20 cellular contexts compared by ENCODE assay signal in the genomic region with DNA sequence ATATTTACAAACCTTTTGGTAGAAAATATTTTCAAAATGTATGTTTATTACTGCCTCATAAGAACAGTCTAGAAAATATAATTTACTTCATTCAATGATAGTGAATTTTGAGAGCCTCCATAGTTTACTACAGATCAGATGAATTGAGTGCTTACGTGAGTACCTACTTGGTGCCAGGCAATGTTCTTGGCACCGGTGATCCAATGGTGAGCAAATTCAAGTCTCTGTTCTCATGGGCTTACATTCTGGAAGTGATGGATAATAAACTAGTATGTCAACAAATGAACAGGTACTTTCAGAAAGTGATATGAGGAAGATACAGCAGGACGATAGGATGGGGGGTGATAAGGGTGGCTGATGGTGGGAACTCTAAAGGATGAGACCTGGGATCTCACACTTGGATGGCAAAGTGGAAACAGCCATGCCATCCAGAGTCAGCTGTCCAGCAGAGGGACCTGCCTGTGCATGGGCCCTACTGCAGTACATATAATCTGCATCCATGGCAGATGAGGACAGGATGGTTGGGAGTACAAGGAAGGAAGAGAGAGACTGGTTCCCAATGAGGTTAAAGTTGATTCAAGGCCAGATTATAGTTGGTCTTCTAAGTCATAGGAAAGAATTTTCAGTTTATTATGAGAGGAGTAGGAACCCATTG.
DNase-seq lines count a peak whose midpoint lies in the region; ATAC-seq and TF ChIP-seq lines count a peak whose summit lies in the region.
"Had no signal": no experiment of that assay in that cellular context is flagged by ENCODE, and none has a peak within 500 bp of the region (broad histone marks: within the 10 kb centered on the region; RNA-seq: fewer than 3 reads in every experiment).

No MANE protein-coding gene starts in this region.

- TF ChIP-seq POLR2A in prostate gland (IDR thresholded peaks at IDR 0.05) (no peak), spleen (IDR thresholded peaks at IDR 0.05) (no peak)

- H3K4me3 Mint-ChIP-seq in CD4-positive, alpha-beta memory T cell = peak overlapping the region in 3 of 8 donors; percentile 36 to 55 (median 37)
- no peak overlapping the region for H3K4me3 Mint-ChIP-seq in dendritic cell treated with granulocyte-macrophage colony-stimulating factor and Interleukin-4, amounts not matched to agents 40 ng/mL and 50 ng/mL, for 4 days
- H3K4me3 Mint-ChIP-seq: activated naive CD8-positive, alpha-beta T cell treated with anti-CD3 and anti-CD28 coated beads, Interleukin-2, amount 10 ng/mL, durations not matched to agents 7 days and 5 days; WTC11 had no signal

- ATAC-seq in esophagus mucosa = no peak

- no peak for DNase-seq in CD4-positive, alpha-beta memory T cell
- DNase-seq in LNCaP clone FGC (ENCODE audit: low read depth) = no peak
- no peak for DNase-seq in prostate gland (ENCODE audit: low spot score)
- DNase-seq in mucosa of gallbladder (ENCODE audit: low spot score) = no peak
- no peak for DNase-seq in NCI-H446 (lab: John Stamatoyannopoulos, UW)
- no peak for DNase-seq in spleen
- DNase-seq: activated naive CD8-positive, alpha-beta T cell treated with anti-CD3 and anti-CD28 coated beads, Interleukin-2, amount 10 ng/mL, durations not matched to agents 7 days and 5 days; AML-193; heart right ventricle; islet precursor cell; NCI-H748 treated with DMSO at 0.1 percent for 48 hours; RPMI8226; stimulated activated CD4-positive, alpha-beta T cell treated with anti-CD3 and anti-CD28 coated beads, Interleukin-2, amount 100 ng/mL, for 48 hours; SW 1271 had no signal

- H3K27me3 ChIP-seq in CD4-positive, alpha-beta memory T cell (ENCODE audit: insufficient read depth, low read length) = no peaks in the 10 kb centered on the region
- H3K27me3 ChIP-seq in prostate gland (replicated peaks; ENCODE audit: insufficient read depth) (no peaks in the 10 kb centered on the region), spleen (replicated peaks in 1 of 7) (no peaks in the 10 kb centered on the region)
- H3K27me3 ChIP-seq: cardiac muscle cell, heart right ventricle had no signal

- no peak overlapping the region for H3K4me3 ChIP-seq in CD4-positive, alpha-beta memory T cell (ENCODE audit: low read length in 2 of 2)
- H3K4me3 ChIP-seq in LNCaP clone FGC (ENCODE audit: low read depth, low read length) (no peak overlapping the region), prostate gland (no peak overlapping the region), spleen (no peak overlapping the region)
- H3K4me3 ChIP-seq: cardiac muscle cell, thoracic aorta had no signal

- no peak overlapping the region for H3K27ac ChIP-seq in CD4-positive, alpha-beta memory T cell (ENCODE audit: low read depth, low read length)
- H3K27ac ChIP-seq in prostate gland (peak overlapping the region; percentile 48 to 51), spleen (no peak overlapping the region)
- H3K27ac ChIP-seq: cardiac muscle cell, thoracic aorta had no signal

- H3K4me1 Mint-ChIP-seq in CD4-positive, alpha-beta memory T cell = peaks cover 13 to 30% (median 23%) of the 10 kb centered on the region in 4 donors
- peaks cover 41% of the 10 kb centered on the region for H3K4me1 Mint-ChIP-seq in dendritic cell treated with granulocyte-macrophage colony-stimulating factor and Interleukin-4, amounts not matched to agents 40 ng/mL and 50 ng/mL, for 4 days (ENCODE audit: low read depth)

- no peaks in the 10 kb centered on the region for H3K9me3 ChIP-seq in CD4-positive, alpha-beta memory T cell (ENCODE audit: control insufficient read depth in 1 of 2, low read length in 2 of 2)
- H3K9me3 ChIP-seq in prostate gland (no peaks in the 10 kb centered on the region), spleen (no peaks in the 10 kb centered on the region)
- H3K9me3 ChIP-seq: heart right ventricle, thoracic aorta had no signal

- POLR2A ChIA-PET in CD4-positive, alpha-beta memory T cell (lab: Charles Lee; ENCODE audit: partially characterized antibody) = interaction anchor here (1.3 kb wide), 1 partner anchor 9 kb away, joined by 4 read pairs; no protein-coding TSS in a partner anchor

- H3K27ac Mint-ChIP-seq in CD4-positive, alpha-beta memory T cell = peak overlapping the region in 4 of 7 donors; percentile 5 to 82 (median 20)
- H3K27ac Mint-ChIP-seq in dendritic cell treated with granulocyte-macrophage colony-stimulating factor and Interleukin-4, amounts not matched to agents 40 ng/mL and 50 ng/mL, for 4 days = peak overlapping the region; percentile 69
- H3K27ac Mint-ChIP-seq: activated naive CD8-positive, alpha-beta T cell treated with anti-CD3 and anti-CD28 coated beads, Interleukin-2, amount 10 ng/mL, durations not matched to agents 7 days and 5 days; WTC11 had no signal

- intact Hi-C loops in CD4-positive, alpha-beta memory T cell (cut with micrococcal nuclease) = loop anchor here (5.0 to 10.0 kb wide), 2 partner anchors 124 to 436 kb away; no protein-coding TSS in a partner anchor
- intact Hi-C loops in dendritic cell treated with granulocyte-macrophage colony-stimulating factor and Interleukin-4, amounts not matched to agents 40 ng/mL and 50 ng/mL, for 4 days (cut with micrococcal nuclease) = loop anchor here (5.0 kb wide), 1 partner anchor 184 kb away; no protein-coding TSS in a partner anchor
- intact Hi-C loops in prostate gland (cut with DNase I) = loop anchor here (5.0 kb wide), 1 partner anchor 129 kb away; no protein-coding TSS in a partner anchor
- intact Hi-C loops in spleen (cut with DNase I; ENCODE audit: low total_unique reads) = no loop called here

- 60% methylated on average over 3 of the region's 3 CpGs for WGBS in prostate gland
- 76 to 97% (median 78%) methylated on average over 3 of the region's 3 CpGs for WGBS in spleen, 5 donors

- TF ChIP-seq CTCF in LNCaP clone FGC (IDR thresholded peaks at IDR 0.05; ENCODE audit: control insufficient read depth, extremely low read depth, insufficient read depth) (peak; percentile 22; the same call in 1 of the 2 replicates), prostate gland (IDR thresholded peaks at IDR 0.05) (no peak), spleen (IDR thresholded peaks at IDR 0.05 in 8 of 11, conservative IDR thresholded peaks at IDR 0.05 in 3 of 11) (no peak)

- H3K9me3 Mint-ChIP-seq in CD4-positive, alpha-beta memory T cell = peaks cover 0 to 1% (median 0%) of the 10 kb centered on the region in 8 donors
- no peaks in the 10 kb centered on the region for H3K9me3 Mint-ChIP-seq in dendritic cell treated with granulocyte-macrophage colony-stimulating factor and Interleukin-4, amounts not matched to agents 40 ng/mL and 50 ng/mL, for 4 days
- H3K9me3 Mint-ChIP-seq: activated CD4-positive, alpha-beta memory T cell treated with anti-CD3 and anti-CD28 coated beads, Interleukin-2, amount 10 ng/mL, durations not matched to agents 7 days and 5 days; activated naive CD8-positive, alpha-beta T cell treated with anti-CD3 and anti-CD28 coated beads, Interleukin-2, amount 10 ng/mL, durations not matched to agents 7 days and 5 days; WTC11 had no signal

- H3K27me3 Mint-ChIP-seq in CD4-positive, alpha-beta memory T cell = peaks cover 4% of the 10 kb centered on the region in 2 donors
- H3K27me3 Mint-ChIP-seq in dendritic cell treated with granulocyte-macrophage colony-stimulating factor and Interleukin-4, amounts not matched to agents 40 ng/mL and 50 ng/mL, for 4 days = no peaks in the 10 kb centered on the region

- CTCF ChIA-PET in CD4-positive, alpha-beta memory T cell (lab: Charles Lee; ENCODE audit: partially characterized antibody) = interaction anchor here (0.9 to 2.4 kb wide), 5 partner anchors 7 to 160 kb away, joined by 3 to 20 read pairs (median 6); no protein-coding TSS in a partner anchor

- peaks cover 11% of the 10 kb centered on the region for H3K4me1 ChIP-seq in CD4-positive, alpha-beta memory T cell (ENCODE audit: insufficient read depth, low read length)
- peaks cover 13% of the 10 kb centered on the region for H3K4me1 ChIP-seq in prostate gland (replicated peaks)
- peaks cover 0 to 13% (median 0%) of the 10 kb centered on the region in 6 donors for H3K4me1 ChIP-seq in spleen

- no peaks in the 10 kb centered on the region for H3K36me3 ChIP-seq in CD4-positive, alpha-beta memory T cell (ENCODE audit: insufficient read depth, low read length)
- H3K36me3 ChIP-seq in prostate gland (peaks cover 0 to 5% of the 10 kb centered on the region in 2 donors), spleen (peaks cover 0 to 14% (median 0%) of the 10 kb centered on the region in 6 donors)
- H3K36me3 ChIP-seq: thoracic aorta had no signal

- no peaks in the 10 kb centered on the region for H3K36me3 Mint-ChIP-seq in CD4-positive, alpha-beta memory T cell
- H3K36me3 Mint-ChIP-seq in dendritic cell treated with granulocyte-macrophage colony-stimulating factor and Interleukin-4, amounts not matched to agents 40 ng/mL and 50 ng/mL, for 4 days (ENCODE audit: low read depth) = peaks cover 19% of the 10 kb centered on the region
- H3K36me3 Mint-ChIP-seq: activated naive CD8-positive, alpha-beta T cell treated with anti-CD3 and anti-CD28 coated beads, Interleukin-2, amount 10 ng/mL, durations not matched to agents 7 days and 5 days had no signal

Comparison
In these comparisons a context has a peak if more than half of its experiments do, and no peak if none do; other contexts are left out.
1. H3K27ac ChIP-seq: peak in prostate gland (2 of 2); none in CD4-positive, alpha-beta memory T cell (single experiment) and spleen (0 of 8).